ENCODE assay signal across 1 cellular context in genomic region chr19:16915135-16915534, GRCh38.
TF ChIP-seq lines count a peak whose summit lies in the region.

No MANE protein-coding gene starts in this region.

TF ChIP-seq in K562, 482 proteins besides CTCF, POLR2A, EP300 and RAD21 (continued from another document):
- TF ChIP-seq DEAF1 (CRISPR knock-in tag; IDR thresholded peaks at IDR 0.05), result no peak
- peak; percentile 72; the same call in 1 of the 2 replicates for TF ChIP-seq HLTF (IDR thresholded peaks at IDR 0.05)
